In the genomic region with DNA sequence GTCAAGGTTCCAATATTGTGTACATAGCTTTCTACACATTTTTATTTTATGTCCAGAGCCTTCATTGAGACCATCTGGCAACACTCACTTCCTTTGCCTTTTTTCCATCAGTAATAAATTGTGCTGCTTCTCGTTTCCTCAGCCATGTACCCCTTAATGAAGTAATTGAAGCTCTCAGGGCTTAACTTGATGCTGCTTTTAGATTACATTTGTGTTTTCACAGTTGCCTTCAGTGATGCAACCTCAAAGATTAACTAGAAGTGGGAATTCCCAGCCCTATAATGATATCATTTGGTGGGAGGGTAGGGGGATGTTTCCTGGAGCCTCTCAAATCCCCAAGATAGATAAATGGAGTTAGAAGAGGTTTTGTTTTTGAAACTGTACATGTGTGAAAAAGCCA, we compare ENCODE assay signal across 23 cellular contexts.
DNase-seq lines count a peak whose midpoint lies in the region; ATAC-seq and TF ChIP-seq lines count a peak whose summit lies in the region.
"Had no signal": no experiment of that assay in that cellular context is flagged by ENCODE, and none has a peak within 500 bp of the region (broad histone marks: within the 10 kb centered on the region; RNA-seq: fewer than 3 reads in every experiment).

No MANE protein-coding gene starts in this region.

- TF ChIP-seq EP300 in transverse colon (IDR thresholded peaks at IDR 0.05; ENCODE audit: low read depth), result no peak

- H3K27ac ChIP-seq in SJCRH30, result no peak overlapping the region
- no peak overlapping the region for H3K27ac ChIP-seq in prostate gland
- H3K27ac ChIP-seq in transverse colon, result no peak overlapping the region

- H3K4me1 ChIP-seq in SJCRH30 (peaks cover 16% of the 10 kb centered on the region), prostate gland (replicated peaks) (no peaks in the 10 kb centered on the region), transverse colon (no peaks in the 10 kb centered on the region)

- H3K4me3 Mint-ChIP-seq in activated naive CD8-positive, alpha-beta T cell treated with anti-CD3 and anti-CD28 coated beads, Interleukin-2, amount 50 U/mL, for 24 hours, result no peak overlapping the region
- H3K4me3 Mint-ChIP-seq in activated CD8-positive, alpha-beta T cell treated with anti-CD3 and anti-CD28 coated beads for 36 hours, result no peak overlapping the region
- H3K4me3 Mint-ChIP-seq: activated CD8-positive, alpha-beta memory T cell treated with anti-CD3 and anti-CD28 coated beads, Interleukin-2, amount 10 ng/mL, durations not matched to agents 7 days and 5 days; activated T-helper 1 cell treated with anti-CD3 and anti-CD28 coated beads, Interleukin-12 subunit alpha, Interleukin-12 subunit beta, Interleukin-2, Interleukin-4 antibody, amounts not matched to agents 30 ng/mL and 10 ng/mL and 1 ng/mL, durations not matched to agents 14 hours and 24 hours and 36 hours; CD4-positive, CD25-positive, alpha-beta regulatory T cell; H9; T-helper 1 cell treated with Interleukin-12 subunit alpha and Interleukin-12 subunit beta and Interleukin-4 antibody, amounts not matched to agents 30 μg/mL and 1 μg/mL, for 36 hours had no signal

- CTCF ChIA-PET in activated CD8-positive, alpha-beta T cell treated with anti-CD3 and anti-CD28 coated beads for 36 hours (lab: Charles Lee), result no interaction called here

- H3K27me3 ChIP-seq in SJCRH30, result no peaks in the 10 kb centered on the region
- H3K27me3 ChIP-seq in prostate gland (replicated peaks; ENCODE audit: insufficient read depth), result no peaks in the 10 kb centered on the region
- H3K27me3 ChIP-seq in transverse colon, result no peaks in the 10 kb centered on the region

- H3K9me3 Mint-ChIP-seq in activated naive CD8-positive, alpha-beta T cell treated with anti-CD3 and anti-CD28 coated beads, Interleukin-2, amount 50 U/mL, for 24 hours, result no peaks in the 10 kb centered on the region
- peaks cover 2% of the 10 kb centered on the region for H3K9me3 Mint-ChIP-seq in activated CD8-positive, alpha-beta T cell treated with anti-CD3 and anti-CD28 coated beads for 36 hours
- H3K9me3 Mint-ChIP-seq: activated T-helper 1 cell treated with anti-CD3 and anti-CD28 coated beads, Interleukin-12 subunit alpha, Interleukin-12 subunit beta, Interleukin-2, Interleukin-4 antibody, amounts not matched to agents 30 ng/mL and 10 ng/mL and 1 ng/mL, durations not matched to agents 14 hours and 24 hours and 36 hours; H9; T-helper 1 cell treated with Interleukin-12 subunit alpha and Interleukin-12 subunit beta and Interleukin-4 antibody, amounts not matched to agents 30 μg/mL and 1 μg/mL, for 36 hours had no signal

- in situ Hi-C loops in transverse colon (cut with MboI; ENCODE audit: low pct_ligation_motif_present in 1 of 4, low pct_unique_long_range_greater_than_20kb in 1 of 4, low sequenced_read_pairs in 3 of 4), result no loop called here

- no peaks in the 10 kb centered on the region for H3K36me3 ChIP-seq in SJCRH30
- no peaks in the 10 kb centered on the region for H3K36me3 ChIP-seq in prostate gland
- no peaks in the 10 kb centered on the region for H3K36me3 ChIP-seq in transverse colon

- H3K4me1 Mint-ChIP-seq in activated naive CD8-positive, alpha-beta T cell treated with anti-CD3 and anti-CD28 coated beads, Interleukin-2, amount 50 U/mL, for 24 hours, result peaks cover 14% of the 10 kb centered on the region
- peaks cover 12% of the 10 kb centered on the region for H3K4me1 Mint-ChIP-seq in activated CD8-positive, alpha-beta T cell treated with anti-CD3 and anti-CD28 coated beads for 36 hours (ENCODE audit: low read depth)
- H3K4me1 Mint-ChIP-seq: CD4-positive, CD25-positive, alpha-beta regulatory T cell had no signal

- no peaks in the 10 kb centered on the region for H3K9me3 ChIP-seq in SJCRH30 (replicated peaks)
- H3K9me3 ChIP-seq in prostate gland, result no peaks in the 10 kb centered on the region
- no peaks in the 10 kb centered on the region for H3K9me3 ChIP-seq in transverse colon

- H3K27ac Mint-ChIP-seq in activated naive CD8-positive, alpha-beta T cell treated with anti-CD3 and anti-CD28 coated beads, Interleukin-2, amount 50 U/mL, for 24 hours, result no peak overlapping the region
- H3K27ac Mint-ChIP-seq in activated CD8-positive, alpha-beta T cell treated with anti-CD3 and anti-CD28 coated beads for 36 hours, result no peak overlapping the region
- H3K27ac Mint-ChIP-seq: activated CD8-positive, alpha-beta memory T cell treated with anti-CD3 and anti-CD28 coated beads, Interleukin-2, amount 10 ng/mL, durations not matched to agents 7 days and 5 days; activated T-helper 1 cell treated with anti-CD3 and anti-CD28 coated beads, Interleukin-12 subunit alpha, Interleukin-12 subunit beta, Interleukin-2, Interleukin-4 antibody, amounts not matched to agents 30 ng/mL and 10 ng/mL and 1 ng/mL, durations not matched to agents 14 hours and 24 hours and 36 hours; CD4-positive, CD25-positive, alpha-beta regulatory T cell; H9; T-helper 1 cell treated with Interleukin-12 subunit alpha and Interleukin-12 subunit beta and Interleukin-4 antibody, amounts not matched to agents 30 μg/mL and 1 μg/mL, for 36 hours had no signal

- ATAC-seq in activated naive CD8-positive, alpha-beta T cell treated with anti-CD3 and anti-CD28 coated beads, Interleukin-2, amount 50 U/mL, for 24 hours, result no peak
- ATAC-seq in activated CD8-positive, alpha-beta T cell treated with anti-CD3 and anti-CD28 coated beads for 36 hours, result no peak
- ATAC-seq: activated CD8-positive, alpha-beta memory T cell treated with anti-CD3 and anti-CD28 coated beads, Interleukin-2, amount 10 ng/mL, durations not matched to agents 7 days and 5 days had no signal

- H3K27me3 Mint-ChIP-seq in activated naive CD8-positive, alpha-beta T cell treated with anti-CD3 and anti-CD28 coated beads, Interleukin-2, amount 50 U/mL, for 24 hours, result peaks cover 26% of the 10 kb centered on the region
- peaks cover 29% of the 10 kb centered on the region for H3K27me3 Mint-ChIP-seq in activated CD8-positive, alpha-beta T cell treated with anti-CD3 and anti-CD28 coated beads for 36 hours

- DNase-seq in DMS 273 treated with DMSO at 0.1 percent for 48 hours (lab: John Stamatoyannopoulos, UW), result peak; percentile 68
- peak; percentile 54 for DNase-seq in NCI-H1694 (lab: John Stamatoyannopoulos, UW)
- peak; percentile 21 to 74 for DNase-seq in SJCRH30
- DNase-seq in iris pigment epithelial cell (ENCODE audit: low read depth), result peak; percentile 22
- DNase-seq in activated naive CD8-positive, alpha-beta T cell treated with anti-CD3 and anti-CD28 coated beads, Interleukin-2, amount 50 U/mL, for 24 hours, result no peak
- no peak for DNase-seq in activated CD8-positive, alpha-beta T cell treated with anti-CD3 and anti-CD28 coated beads for 36 hours
- no peak for DNase-seq in prostate gland (ENCODE audit: low spot score)
- no peak for DNase-seq in transverse colon
- DNase-seq: activated CD4-positive, alpha-beta T cell treated with anti-CD3 and anti-CD28 coated beads for 4 hours; activated CD8-positive, alpha-beta memory T cell treated with anti-CD3 and anti-CD28 coated beads, Interleukin-2, amount 10 ng/mL, durations not matched to agents 7 days and 5 days; activated naive CD4-positive, alpha-beta T cell treated with anti-CD3 and anti-CD28 coated beads, Interleukin-2, amount 50 U/mL, for 16 hours; aorta; caudate nucleus; CD4-positive, CD25-positive, alpha-beta regulatory T cell; dermis blood vessel endothelial cell; H9; NCI-H187 treated with DMSO at 0.1 percent for 48 hours; NCI-H774; occipital lobe; stimulated activated CD4-positive, alpha-beta T cell treated with anti-CD3 and anti-CD28 coated beads, Interleukin-2, amount 100 ng/mL, for 48 hours; stimulated activated naive CD4-positive, alpha-beta T cell had no signal

- WGBS in prostate gland, result 52% methylated on average over 1 of the region's 1 CpG
- 35 to 67% methylated on average over 1 of the region's 1 CpG for WGBS in transverse colon (ENCODE audit: low coverage in 1 of 2), 2 donors

- no peak for TF ChIP-seq CTCF in activated CD8-positive, alpha-beta T cell treated with anti-CD3 and anti-CD28 coated beads for 36 hours (IDR thresholded peaks at IDR 0.05)
- TF ChIP-seq CTCF in prostate gland (IDR thresholded peaks at IDR 0.05) (no peak), transverse colon (IDR thresholded peaks at IDR 0.05) (no peak)

- no peak for TF ChIP-seq POLR2A in prostate gland (IDR thresholded peaks at IDR 0.05)
- TF ChIP-seq POLR2A in transverse colon (IDR thresholded peaks at IDR 0.05), result no peak

- POLR2A ChIA-PET in activated CD8-positive, alpha-beta T cell treated with anti-CD3 and anti-CD28 coated beads for 36 hours (lab: Charles Lee), result no interaction called here

- H3K4me3 ChIP-seq in SJCRH30, result no peak overlapping the region
- H3K4me3 ChIP-seq in prostate gland, result no peak overlapping the region
- H3K4me3 ChIP-seq in transverse colon, result no peak overlapping the region

- no peaks in the 10 kb centered on the region for H3K36me3 Mint-ChIP-seq in activated naive CD8-positive, alpha-beta T cell treated with anti-CD3 and anti-CD28 coated beads, Interleukin-2, amount 50 U/mL, for 24 hours (ENCODE audit: low read depth)
- H3K36me3 Mint-ChIP-seq in activated CD8-positive, alpha-beta T cell treated with anti-CD3 and anti-CD28 coated beads for 36 hours (ENCODE audit: low read depth), result no peaks in the 10 kb centered on the region
- H3K36me3 Mint-ChIP-seq: CD4-positive, CD25-positive, alpha-beta regulatory T cell had no signal

- intact Hi-C loops in activated CD8-positive, alpha-beta T cell treated with anti-CD3 and anti-CD28 coated beads for 36 hours (cut with micrococcal nuclease), result no loop called here
- intact Hi-C loops in prostate gland (cut with DNase I) (no loop called here), transverse colon (cut with DNase I; ENCODE audit: low total_unique reads) (no loop called here)

Comparison
In these comparisons a context has a peak if more than half of its experiments do, and no peak if none do; other contexts are left out.
1. DNase-seq: peak in DMS 273 treated with DMSO at 0.1 percent for 48 hours (single experiment), NCI-H1694 (single experiment), SJCRH30 (2 of 2) and iris pigment epithelial cell (single experiment); none in activated naive CD8-positive, alpha-beta T cell treated with anti-CD3 and anti-CD28 coated beads, Interleukin-2, amount 50 U/mL, for 24 hours (single experiment), activated CD8-positive, alpha-beta T cell treated with anti-CD3 and anti-CD28 coated beads for 36 hours (single experiment), prostate gland (single experiment) and transverse colon (single experiment).